9 cellular contexts compared by ENCODE assay signal in the genomic region with DNA sequence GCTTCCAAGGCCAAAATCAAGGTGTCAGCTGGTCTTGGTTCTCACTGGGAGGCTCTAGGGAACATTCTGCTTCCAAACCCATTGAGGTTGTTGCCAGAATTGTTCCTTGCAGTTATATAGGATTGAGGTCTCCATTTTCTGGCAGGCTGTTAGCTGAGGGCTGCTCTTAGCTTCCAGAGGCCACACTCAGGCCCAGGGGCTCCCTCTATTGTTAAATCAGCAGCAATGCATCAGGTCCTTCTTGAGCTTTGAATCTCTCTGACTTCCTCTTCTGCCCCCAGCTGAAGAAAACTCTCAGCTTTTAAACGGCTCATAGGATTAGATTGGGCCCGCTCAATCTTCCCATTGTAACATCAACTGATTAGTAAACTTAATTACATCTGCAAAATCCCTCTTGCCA. TPM values are rescaled to one million over a fixed set of nuclear protein-coding genes. Genes with fewer than 3 reads are reported as not detected.
DNase-seq lines count a peak whose midpoint lies in the region; ATAC-seq and TF ChIP-seq lines count a peak whose summit lies in the region.
"Had no signal": no experiment of that assay in that cellular context is flagged by ENCODE, and none has a peak within 500 bp of the region (broad histone marks: within the 10 kb centered on the region; RNA-seq: fewer than 3 reads in every experiment).

No MANE protein-coding gene starts in this region.

- H3K4me1 Mint-ChIP-seq in WTC11 = peaks cover 8% of the 10 kb centered on the region

- no peak overlapping the region for H3K4me3 Mint-ChIP-seq in WTC11
- H3K4me3 Mint-ChIP-seq: central memory CD8-positive, alpha-beta T cell had no signal

- H3K36me3 Mint-ChIP-seq in WTC11 = no peaks in the 10 kb centered on the region

- TF ChIP-seq CTCF in WTC11 (IDR thresholded peaks at IDR 0.05) = no peak; the same call in 1 of the 2 replicates

- peaks cover 9% of the 10 kb centered on the region for H3K27me3 Mint-ChIP-seq in WTC11 (ENCODE audit: low read depth)

- CTCF ChIA-PET in WTC11 (lab: Charles Lee) = interaction anchor here (0.6 to 2.8 kb wide), 60 partner anchors 9 to 556 kb away, joined by 3 to 55 read pairs (median 4); partner anchors contain the start of genes BSX and HSPA8

- DNase-seq in activated CD4-positive, CD25-positive, alpha-beta regulatory T cell treated with anti-CD3 and anti-CD28 coated beads, Interleukin-2, amount 50 U/mL, for 72 hours = no peak
- DNase-seq in HCEC 1CT (peak; percentile 67), NCI-H1930 (lab: John Stamatoyannopoulos, UW) (peak; percentile 4 to 22), WTC11 (ENCODE audit: low spot score) (peak; percentile 36), pulmonary artery endothelial cell (ENCODE audit: low read depth, low spot score) (peak; percentile 22)

- H3K9me3 Mint-ChIP-seq in WTC11 = no peaks in the 10 kb centered on the region
- H3K9me3 Mint-ChIP-seq: central memory CD8-positive, alpha-beta T cell had no signal

- ATAC-seq in activated CD4-positive, CD25-positive, alpha-beta regulatory T cell treated with anti-CD3 and anti-CD28 coated beads, Interleukin-2, amount 50 U/mL, for 24 hours = peak; percentile 44 to 49
- peak; percentile 95 for ATAC-seq in WTC11
- ATAC-seq in esophagus mucosa = peak; percentile 31
- no peak for ATAC-seq in HG02970 (IDR thresholded peaks at IDR 0.05; ENCODE audit: low FRiP score, unreplicated experiment)

- H3K27ac Mint-ChIP-seq in WTC11 = no peak overlapping the region

- POLR2A ChIA-PET in WTC11 (lab: Charles Lee) = interaction anchor here (0.6 to 1.0 kb wide), 4 partner anchors 39 to 606 kb away, joined by 3 read pairs; partner anchors contain the start of gene BSX

TF ChIP-seq in WTC11, 78 proteins besides CTCF, POLR2A, EP300 and RAD21:
- TF ChIP-seq NR2C2 (CRISPR knock-in tag; IDR thresholded peaks at IDR 0.05) (no peak), MYBL2 (CRISPR knock-in tag; IDR thresholded peaks at IDR 0.05) (no peak), ZNF138 (CRISPR knock-in tag; conservative IDR thresholded peaks at IDR 0.05) (no peak), E2F5 (CRISPR knock-in tag; IDR thresholded peaks at IDR 0.05) (no peak), FOXP4 (CRISPR knock-in tag; IDR thresholded peaks at IDR 0.05) (no peak), RELA (CRISPR knock-in tag; IDR thresholded peaks at IDR 0.05; ENCODE audit: borderline replicate concordance) (no peak), CREM (CRISPR knock-in tag; IDR thresholded peaks at IDR 0.05) (no peak), JAZF1 (CRISPR knock-in tag; IDR thresholded peaks at IDR 0.05) (no peak), TEAD1 (CRISPR knock-in tag; IDR thresholded peaks at IDR 0.05) (no peak), ZBTB21 (CRISPR knock-in tag; IDR thresholded peaks at IDR 0.05; ENCODE audit: borderline replicate concordance) (no peak), FOXK1 (CRISPR knock-in tag; IDR thresholded peaks at IDR 0.05) (no peak), ZNF263 (CRISPR knock-in tag; IDR thresholded peaks at IDR 0.05; ENCODE audit: low read depth) (no peak), E2F1 (CRISPR knock-in tag; IDR thresholded peaks at IDR 0.05) (no peak)
- TF ChIP-seq, protein P1, sequence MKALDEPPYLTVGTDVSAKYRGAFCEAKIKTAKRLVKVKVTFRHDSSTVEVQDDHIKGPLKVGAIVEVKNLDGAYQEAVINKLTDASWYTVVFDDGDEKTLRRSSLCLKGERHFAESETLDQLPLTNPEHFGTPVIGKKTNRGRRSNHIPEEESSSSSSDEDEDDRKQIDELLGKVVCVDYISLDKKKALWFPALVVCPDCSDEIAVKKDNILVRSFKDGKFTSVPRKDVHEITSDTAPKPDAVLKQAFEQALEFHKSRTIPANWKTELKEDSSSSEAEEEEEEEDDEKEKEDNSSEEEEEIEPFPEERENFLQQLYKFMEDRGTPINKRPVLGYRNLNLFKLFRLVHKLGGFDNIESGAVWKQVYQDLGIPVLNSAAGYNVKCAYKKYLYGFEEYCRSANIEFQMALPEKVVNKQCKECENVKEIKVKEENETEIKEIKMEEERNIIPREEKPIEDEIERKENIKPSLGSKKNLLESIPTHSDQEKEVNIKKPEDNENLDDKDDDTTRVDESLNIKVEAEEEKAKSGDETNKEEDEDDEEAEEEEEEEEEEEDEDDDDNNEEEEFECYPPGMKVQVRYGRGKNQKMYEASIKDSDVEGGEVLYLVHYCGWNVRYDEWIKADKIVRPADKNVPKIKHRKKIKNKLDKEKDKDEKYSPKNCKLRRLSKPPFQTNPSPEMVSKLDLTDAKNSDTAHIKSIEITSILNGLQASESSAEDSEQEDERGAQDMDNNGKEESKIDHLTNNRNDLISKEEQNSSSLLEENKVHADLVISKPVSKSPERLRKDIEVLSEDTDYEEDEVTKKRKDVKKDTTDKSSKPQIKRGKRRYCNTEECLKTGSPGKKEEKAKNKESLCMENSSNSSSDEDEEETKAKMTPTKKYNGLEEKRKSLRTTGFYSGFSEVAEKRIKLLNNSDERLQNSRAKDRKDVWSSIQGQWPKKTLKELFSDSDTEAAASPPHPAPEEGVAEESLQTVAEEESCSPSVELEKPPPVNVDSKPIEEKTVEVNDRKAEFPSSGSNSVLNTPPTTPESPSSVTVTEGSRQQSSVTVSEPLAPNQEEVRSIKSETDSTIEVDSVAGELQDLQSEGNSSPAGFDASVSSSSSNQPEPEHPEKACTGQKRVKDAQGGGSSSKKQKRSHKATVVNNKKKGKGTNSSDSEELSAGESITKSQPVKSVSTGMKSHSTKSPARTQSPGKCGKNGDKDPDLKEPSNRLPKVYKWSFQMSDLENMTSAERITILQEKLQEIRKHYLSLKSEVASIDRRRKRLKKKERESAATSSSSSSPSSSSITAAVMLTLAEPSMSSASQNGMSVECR (CRISPR knock-in tag; IDR thresholded peaks at IDR 0.05; ENCODE audit: borderline replicate concordance) = no peak
- TF ChIP-seq, protein P2, sequence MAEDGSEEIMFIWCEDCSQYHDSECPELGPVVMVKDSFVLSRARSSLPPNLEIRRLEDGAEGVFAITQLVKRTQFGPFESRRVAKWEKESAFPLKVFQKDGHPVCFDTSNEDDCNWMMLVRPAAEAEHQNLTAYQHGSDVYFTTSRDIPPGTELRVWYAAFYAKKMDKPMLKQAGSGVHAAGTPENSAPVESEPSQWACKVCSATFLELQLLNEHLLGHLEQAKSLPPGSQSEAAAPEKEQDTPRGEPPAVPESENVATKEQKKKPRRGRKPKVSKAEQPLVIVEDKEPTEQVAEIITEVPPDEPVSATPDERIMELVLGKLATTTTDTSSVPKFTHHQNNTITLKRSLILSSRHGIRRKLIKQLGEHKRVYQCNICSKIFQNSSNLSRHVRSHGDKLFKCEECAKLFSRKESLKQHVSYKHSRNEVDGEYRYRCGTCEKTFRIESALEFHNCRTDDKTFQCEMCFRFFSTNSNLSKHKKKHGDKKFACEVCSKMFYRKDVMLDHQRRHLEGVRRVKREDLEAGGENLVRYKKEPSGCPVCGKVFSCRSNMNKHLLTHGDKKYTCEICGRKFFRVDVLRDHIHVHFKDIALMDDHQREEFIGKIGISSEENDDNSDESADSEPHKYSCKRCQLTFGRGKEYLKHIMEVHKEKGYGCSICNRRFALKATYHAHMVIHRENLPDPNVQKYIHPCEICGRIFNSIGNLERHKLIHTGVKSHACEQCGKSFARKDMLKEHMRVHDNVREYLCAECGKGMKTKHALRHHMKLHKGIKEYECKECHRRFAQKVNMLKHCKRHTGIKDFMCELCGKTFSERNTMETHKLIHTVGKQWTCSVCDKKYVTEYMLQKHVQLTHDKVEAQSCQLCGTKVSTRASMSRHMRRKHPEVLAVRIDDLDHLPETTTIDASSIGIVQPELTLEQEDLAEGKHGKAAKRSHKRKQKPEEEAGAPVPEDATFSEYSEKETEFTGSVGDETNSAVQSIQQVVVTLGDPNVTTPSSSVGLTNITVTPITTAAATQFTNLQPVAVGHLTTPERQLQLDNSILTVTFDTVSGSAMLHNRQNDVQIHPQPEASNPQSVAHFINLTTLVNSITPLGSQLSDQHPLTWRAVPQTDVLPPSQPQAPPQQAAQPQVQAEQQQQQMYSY (CRISPR knock-in tag; IDR thresholded peaks at IDR 0.05) = no peak

RNA-seq across cellular contexts. Expression of gene BSX, which starts 39.3 kb away (rescaled TPM):
- total RNA-seq in WTC11 (2021) = not detected in 3 replicates
- total RNA-seq in esophagus mucosa = not detected
- not detected in 2 replicates for total RNA-seq in pulmonary artery endothelial cell

RNA-seq across cellular contexts. Expression of gene HSPA8, which starts 41.0 kb away (rescaled TPM):
- total RNA-seq in WTC11 (2021) = 1,051 to 1,124 TPM (median 1,087 TPM) in 3 replicates
- total RNA-seq in esophagus mucosa = 681 TPM
- total RNA-seq in pulmonary artery endothelial cell = 3,093 and 7,019 TPM in 2 replicates
